ENCODE assay signal across 8 cellular contexts in the genomic region with DNA sequence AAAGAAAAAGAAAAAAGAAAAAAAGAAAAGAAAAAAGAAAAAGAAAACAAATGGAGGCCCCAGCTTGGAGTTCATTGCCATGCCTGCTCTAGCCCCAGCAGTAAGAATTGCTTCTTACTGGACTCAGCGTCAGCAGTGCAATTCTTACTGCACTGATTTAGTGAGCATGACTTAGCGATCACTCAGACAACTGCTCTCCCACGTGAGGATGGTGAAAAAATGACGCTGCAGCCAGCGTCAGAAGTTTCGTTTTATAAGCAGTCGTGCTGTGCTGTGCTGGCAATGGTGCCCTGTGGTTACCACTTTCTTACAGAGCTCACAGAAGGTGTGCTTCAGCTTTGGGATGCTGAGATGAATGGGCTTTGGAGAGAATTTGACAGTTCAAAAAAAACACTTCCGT.
DNase-seq lines count a peak whose midpoint lies in the region; ATAC-seq and TF ChIP-seq lines count a peak whose summit lies in the region.

No MANE protein-coding gene starts in this region.

- peaks cover 0 to 5% of the 10 kb centered on the region in 2 donors for H3K4me1 Mint-ChIP-seq in effector memory CD8-positive, alpha-beta T cell (ENCODE audit: low read depth in 2 of 2)
- no peaks in the 10 kb centered on the region for H3K4me1 Mint-ChIP-seq in glutamatergic neuron (ENCODE audit: low read depth, unreplicated experiment)

- H3K4me3 Mint-ChIP-seq in effector memory CD8-positive, alpha-beta T cell, result peak overlapping the region; percentile 53 to 70
- H3K4me3 Mint-ChIP-seq in glutamatergic neuron (ENCODE audit: unreplicated experiment), result no peak overlapping the region

- H3K27ac Mint-ChIP-seq in effector memory CD8-positive, alpha-beta T cell, result peak overlapping the region; percentile 44
- H3K27ac Mint-ChIP-seq in glutamatergic neuron (ENCODE audit: unreplicated experiment), result no peak overlapping the region

- H3K9me3 Mint-ChIP-seq in effector memory CD8-positive, alpha-beta T cell, result no peaks in the 10 kb centered on the region
- H3K9me3 Mint-ChIP-seq in glutamatergic neuron (ENCODE audit: unreplicated experiment), result no peaks in the 10 kb centered on the region

- TF ChIP-seq CTCF in glutamatergic neuron (IDR thresholded peaks at IDR 0.05; ENCODE audit: partially characterized antibody, unreplicated experiment), result no peak

- DNase-seq in activated CD4-positive, alpha-beta T cell treated with anti-CD3 and anti-CD28 coated beads for 1 hour, result peak; percentile 28
- peak; percentile 2 to 38 (median 20) for DNase-seq in effector memory CD8-positive, alpha-beta T cell
- peak; percentile 70 for DNase-seq in stimulated activated CD4-positive, alpha-beta T cell treated with anti-CD3 and anti-CD28 coated beads, Interleukin-15, amount 100 ng/mL, for 24 hours
- no peak for DNase-seq in DMS153 (lab: John Stamatoyannopoulos, UW)
- no peak for DNase-seq in SK-N-DZ (ENCODE audit: low spot score)
- no peak for DNase-seq in glutamatergic neuron

- peaks cover 4% of the 10 kb centered on the region for H3K36me3 Mint-ChIP-seq in effector memory CD8-positive, alpha-beta T cell (ENCODE audit: insufficient read depth)
- no peaks in the 10 kb centered on the region for H3K36me3 Mint-ChIP-seq in glutamatergic neuron (ENCODE audit: unreplicated experiment)

- peak; percentile 55 for ATAC-seq in GM18868 (IDR thresholded peaks at IDR 0.05; ENCODE audit: unreplicated experiment)
- peak; percentile 95 for ATAC-seq in effector memory CD8-positive, alpha-beta T cell (replicated peaks)
- ATAC-seq in HG02763 (IDR thresholded peaks at IDR 0.05; ENCODE audit: unreplicated experiment), result no peak

- H3K27me3 Mint-ChIP-seq in effector memory CD8-positive, alpha-beta T cell, result no peaks in the 10 kb centered on the region
- H3K27me3 Mint-ChIP-seq in glutamatergic neuron (ENCODE audit: unreplicated experiment), result peaks cover 2% of the 10 kb centered on the region

Comparison
In these comparisons a context has a peak if more than half of its experiments do, and no peak if none do; other contexts are left out.
1. DNase-seq: peak in activated CD4-positive, alpha-beta T cell treated with anti-CD3 and anti-CD28 coated beads for 1 hour (single experiment), effector memory CD8-positive, alpha-beta T cell (3 of 3) and stimulated activated CD4-positive, alpha-beta T cell treated with anti-CD3 and anti-CD28 coated beads, Interleukin-15, amount 100 ng/mL, for 24 hours (single experiment); none in DMS153 (single experiment), SK-N-DZ (single experiment) and glutamatergic neuron (single experiment).